In the genomic region with DNA sequence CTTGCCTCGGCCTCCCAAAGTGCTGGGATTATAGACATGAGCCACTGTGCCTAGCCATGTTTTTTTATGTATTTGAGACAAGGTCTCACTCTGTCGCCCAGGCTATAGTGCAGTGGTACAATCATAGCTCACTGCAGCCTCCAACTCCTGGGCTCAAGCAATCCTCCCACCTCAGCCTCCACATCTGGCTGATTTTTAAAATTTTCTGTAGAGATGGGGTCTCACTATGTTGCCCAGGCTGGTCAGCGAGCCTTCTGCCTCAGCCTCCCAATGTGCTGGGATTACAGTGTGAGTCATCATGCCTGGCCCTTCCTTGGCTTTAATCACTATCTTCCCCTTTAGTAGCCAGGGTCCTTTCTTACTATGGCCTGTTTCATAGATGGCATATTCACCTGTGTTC, we compare ENCODE assay signal across 1 cellular context.
A peak's percentile ranks its signal among the peaks of the same experiment; 100 is the strongest.
TF ChIP-seq lines count a peak whose summit lies in the region.

No MANE protein-coding gene starts in this region.

TF ChIP-seq in K562, 482 proteins besides CTCF, POLR2A, EP300 and RAD21:
- peak; percentile 98 for TF ChIP-seq ZNF121 (CRISPR knock-in tag; conservative IDR thresholded peaks at IDR 0.05)
- TF ChIP-seq RCOR1 (IDR thresholded peaks at IDR 0.05; ENCODE audit: borderline replicate concordance in 1 of 2, low read depth in 2 of 2, low read length in 2 of 2), result 0 out of 4 replicates have a peak, but pooled peaks of 1 of the 2 experiments have one; percentile 9
- peak; percentile 66; the same call in 1 of the 2 replicates for TF ChIP-seq BCOR (IDR thresholded peaks at IDR 0.05)
- TF ChIP-seq RBM25 (IDR thresholded peaks at IDR 0.05; ENCODE audit: low read depth, low read length, severe bottlenecking), result peak; percentile 52
- TF ChIP-seq KDM1A (IDR thresholded peaks at IDR 0.05), result peak in 1 of 2 experiments; percentile 36; a peak in 1 of 4 replicates
